ENCODE assay signal across 8 cellular contexts in genomic region chr1:150149490-150150453, GRCh38.
DNase-seq lines count a peak whose midpoint lies in the region; FAIRE-seq and TF ChIP-seq lines count a peak whose summit lies in the region.

PLEKHO1 (plus strand) TSS chr1:150149916; CDS start chr1:150150258, 342 bp downstream.

- FAIRE-seq in H54 (lab: Jason Lieb, UNC) = no peak

- TF ChIP-seq POLR2A in H54 (IDR thresholded peaks at IDR 0.05; ENCODE audit: low read depth, low read length) = peak; percentile 33; the same call in 1 of the 2 replicates

- DNase-seq in DMS79 treated with DMSO at 0.1 percent for 48 hours (lab: John Stamatoyannopoulos, UW) (peak; percentile 64), H54 (ENCODE audit: insufficient read length, low spot score) (peak; percentile 67), NCI-H187 treated with DMSO at 0.1 percent for 48 hours (lab: John Stamatoyannopoulos, UW) (peak; percentile 53), cerebellar cortex (ENCODE audit: low spot score) (peak; percentile 62), kidney glomerular epithelial cell (lab: John Stamatoyannopoulos, UW) (peak; percentile 33), inferior parietal cortex (ENCODE audit: extremely low spot score) (no peak)
- DNase-seq in activated CD4-positive, alpha-beta T cell treated with anti-CD3 and anti-CD28 coated beads for 24 hours (ENCODE audit: low read depth in 2 of 2) = peak; percentile 64 to 67
- DNase-seq in stimulated activated CD4-positive, alpha-beta T cell treated with anti-CD3 and anti-CD28 coated beads, Interleukin-1b, Interleukin-23, amount 100 ng/mL, for 24 hours (ENCODE audit: low read depth in 4 of 4, low spot score in 1 of 4) = peak; percentile 57 to 72 (median 67)
